In the genomic region with DNA sequence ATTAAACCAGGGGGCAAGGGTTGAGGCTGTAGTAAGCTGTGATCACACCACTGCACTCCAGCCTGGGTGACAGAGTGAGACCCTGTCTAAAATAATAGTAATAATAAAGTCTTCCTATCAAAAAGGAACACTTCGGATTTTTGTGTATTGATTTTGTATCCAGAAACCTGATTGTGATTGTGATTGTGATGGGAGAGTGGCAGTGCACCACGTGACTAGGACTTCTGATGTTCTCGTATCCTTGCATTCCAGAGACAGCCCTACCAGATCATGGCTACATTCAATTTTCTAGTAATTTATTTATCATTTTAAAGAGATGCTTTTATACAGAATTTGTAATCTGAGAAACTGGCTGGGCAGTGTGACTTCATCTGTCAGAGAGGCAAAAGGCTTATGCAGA, we compare ENCODE assay signal across 8 cellular contexts.
"Had no signal": no experiment of that assay in that cellular context is flagged by ENCODE, and none has a peak within 500 bp of the region (broad histone marks: within the 10 kb centered on the region; RNA-seq: fewer than 3 reads in every experiment).

No MANE protein-coding gene starts in this region.

- H3K9me3 ChIP-seq: HAP-1 had no signal

- H3K9me3 Mint-ChIP-seq: HFFc6, IgD-negative memory B cell had no signal

- H3K27ac Mint-ChIP-seq: HFFc6 had no signal

- H3K36me3 ChIP-seq: HAP-1 had no signal

- H3K4me3 Mint-ChIP-seq: HFFc6 had no signal

- H3K36me3 Mint-ChIP-seq: IgD-negative memory B cell had no signal

- DNase-seq: GOT3, H7, HFFc6, KG1 had no signal

- ATAC-seq: HCT116, HepG2 had no signal

- H3K4me3 ChIP-seq: HAP-1 had no signal
